ENCODE assay signal across 12 cellular contexts in the genomic region with DNA sequence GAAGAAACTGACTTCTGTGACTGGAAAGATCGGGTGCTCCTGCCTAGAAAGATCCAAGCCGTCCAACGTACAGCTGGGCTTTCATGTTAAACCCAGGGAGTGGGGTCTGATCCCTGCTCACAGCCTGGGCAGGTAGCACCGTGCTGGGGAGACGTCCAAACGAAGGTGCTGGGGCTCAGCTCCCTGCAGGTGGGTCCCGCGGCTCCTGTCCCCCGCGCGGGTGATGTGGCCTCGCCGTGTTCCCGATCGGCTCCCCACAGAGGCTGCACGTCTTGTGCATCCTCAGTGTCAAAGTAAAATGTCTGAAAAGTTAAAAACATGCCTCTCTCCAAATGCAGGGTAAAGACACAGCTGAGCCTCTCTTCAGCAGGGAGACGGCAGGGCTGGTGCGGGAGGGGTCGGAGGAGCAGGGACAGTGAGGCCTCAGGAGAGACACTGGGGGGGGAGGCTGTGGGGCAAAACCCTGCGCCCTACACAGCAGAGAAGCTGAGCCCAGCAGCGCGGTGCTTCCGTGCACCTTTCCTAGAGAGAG. TPM values are rescaled to one million over a fixed set of nuclear protein-coding genes. Genes with fewer than 3 reads are reported as not detected.
DNase-seq lines count a peak whose midpoint lies in the region; FAIRE-seq and TF ChIP-seq lines count a peak whose summit lies in the region.
"Had no signal": no experiment of that assay in that cellular context is flagged by ENCODE, and none has a peak within 500 bp of the region (broad histone marks: within the 10 kb centered on the region; RNA-seq: fewer than 3 reads in every experiment).

No MANE protein-coding gene starts in this region.

- no peak overlapping the region for H3K56ac ChIP-seq in H9 (ENCODE audit: insufficient read length, low read depth, low read length)

- H3K18ac ChIP-seq in H9 (ENCODE audit: insufficient read length, low read depth, low read length), result no peak overlapping the region

- no peak overlapping the region for H4K8ac ChIP-seq in H9 (replicated peaks; ENCODE audit: insufficient read length, low read depth, low read length)

- no peaks in the 10 kb centered on the region for H3K23me2 ChIP-seq in H9 (ENCODE audit: insufficient read length, low read depth, low read length, poor library complexity, severe bottlenecking)

- TF ChIP-seq CTCF in H9 (conservative IDR thresholded peaks at IDR 0.05), result no peak
- TF ChIP-seq CTCF in endothelial cell (IDR thresholded peaks at IDR 0.05; ENCODE audit: unreplicated experiment), result no peak

- no peaks in the 10 kb centered on the region; the same call in 1 of the 2 replicates for H3K4me1 ChIP-seq in H9 (ENCODE audit: insufficient read depth, low read length)
- peaks cover 0 to 4% of the 10 kb centered on the region in 2 donors for H3K4me1 ChIP-seq in mucosa of rectum (ENCODE audit: control insufficient read depth in 2 of 2, insufficient read depth in 2 of 2, low read length in 2 of 2)
- peaks cover 50% of the 10 kb centered on the region for H3K4me1 ChIP-seq in stomach smooth muscle (ENCODE audit: control insufficient read depth, insufficient read depth, low read length)

- peaks cover 37 to 41% of the 10 kb centered on the region in 2 experiments for H3K9me3 Mint-ChIP-seq in H9
- H3K9me3 Mint-ChIP-seq in endothelial cell (ENCODE audit: unreplicated experiment), result peaks cover 11% of the 10 kb centered on the region
- H3K9me3 Mint-ChIP-seq: CD4-positive, alpha-beta T cell had no signal

- H3K27ac Mint-ChIP-seq in H9, result no peak overlapping the region
- no peak overlapping the region for H3K27ac Mint-ChIP-seq in endothelial cell (ENCODE audit: unreplicated experiment)
- H3K27ac Mint-ChIP-seq: CD4-positive, alpha-beta T cell had no signal

- FAIRE-seq in GM19239 (lab: Jason Lieb, UNC), result no peak

- H3K27me3 Mint-ChIP-seq in H9 (ENCODE audit: low read depth) (peaks cover 13% of the 10 kb centered on the region), endothelial cell (ENCODE audit: unreplicated experiment) (peaks cover 14% of the 10 kb centered on the region)

- H3T11ph ChIP-seq in H9 (ENCODE audit: low read length), result no peak overlapping the region

- no peak overlapping the region for H2BK12ac ChIP-seq in H9 (ENCODE audit: insufficient read length, low read depth, low read length)

- H3K4me1 Mint-ChIP-seq in H9 (peaks cover 4 to 6% of the 10 kb centered on the region in 2 experiments; a peak in 3 of 4 replicates), endothelial cell (ENCODE audit: unreplicated experiment) (peaks cover 3% of the 10 kb centered on the region)

- H2BK5ac ChIP-seq in H9 (ENCODE audit: insufficient read length, low read length), result no peak overlapping the region

- H3K14ac ChIP-seq in H9 (ENCODE audit: insufficient read depth, low read length), result no peak overlapping the region

- H2BK120ac ChIP-seq in H9 (ENCODE audit: low read depth, low read length, poor library complexity, severe bottlenecking), result no peak overlapping the region

- H3K36me3 Mint-ChIP-seq in H9 (ENCODE audit: insufficient read depth in 1 of 3, low read depth in 3 of 3) (peaks cover 7 to 26% (median 18%) of the 10 kb centered on the region in 3 experiments; a peak in 6 of 7 replicates), endothelial cell (ENCODE audit: low read depth, unreplicated experiment) (peaks cover 23% of the 10 kb centered on the region)

- no peak overlapping the region for H4K91ac ChIP-seq in H9 (ENCODE audit: insufficient read length, low read depth, low read length)

- no peak overlapping the region for H3K23ac ChIP-seq in H9 (ENCODE audit: insufficient read length, low read depth, low read length)

- H3K27me3 ChIP-seq in H9 (ENCODE audit: insufficient read depth, low read length) (no peaks in the 10 kb centered on the region), mucosa of rectum (ENCODE audit: control insufficient read depth in 2 of 2, insufficient read depth in 2 of 2, low read length in 2 of 2) (no peaks in the 10 kb centered on the region), stomach smooth muscle (ENCODE audit: control insufficient read depth in 1 of 2, insufficient read depth in 2 of 2, low read length in 2 of 2) (no peaks in the 10 kb centered on the region)

- H3K4me3 Mint-ChIP-seq in H9, result no peak overlapping the region; a peak in 1 of 5 replicates
- no peak overlapping the region for H3K4me3 Mint-ChIP-seq in endothelial cell (ENCODE audit: unreplicated experiment)

- H3K4me2 ChIP-seq in H9 (ENCODE audit: insufficient read depth, insufficient read length, low read length), result no peak overlapping the region

- H4K5ac ChIP-seq in H9 (ENCODE audit: insufficient read length, low read depth, low read length), result no peak overlapping the region

- H3K4me3 ChIP-seq in mucosa of rectum (ENCODE audit: low read length in 2 of 2) (no peak overlapping the region), stomach smooth muscle (ENCODE audit: low read length in 2 of 2) (no peak overlapping the region)

- no peak overlapping the region for H2AFZ ChIP-seq in H9 (ENCODE audit: low read length)

- H4K20me1 ChIP-seq in H9 (ENCODE audit: control insufficient read depth, insufficient read depth, insufficient read length), result peaks cover 2% of the 10 kb centered on the region

- H3K79me1 ChIP-seq in H9 (ENCODE audit: insufficient read depth, low read depth, low read length, poor library complexity, severe bottlenecking), result no peaks in the 10 kb centered on the region

- H2BK20ac ChIP-seq in H9 (ENCODE audit: low read depth, low read length, poor library complexity, severe bottlenecking), result no peak overlapping the region

- DNase-seq in H9, result peak; percentile 15
- DNase-seq in NCI-H2081 treated with DMSO at 0.1 percent for 48 hours (lab: John Stamatoyannopoulos, UW), result no peak
- no peak for DNase-seq in NOMO-1 (lab: John Stamatoyannopoulos, UW; ENCODE audit: unreplicated experiment in 2 of 2)
- no peak for DNase-seq in endothelial cell (ENCODE audit: low spot score)
- no peak for DNase-seq in GM19239 (ENCODE audit: insufficient read length, low spot score)
- DNase-seq: CD4-positive, alpha-beta T cell; cerebellar nuclear complex; MV-4-11; NCI-H446 had no signal

- no peak overlapping the region for H2AK5ac ChIP-seq in H9 (ENCODE audit: insufficient read length, low read length)

- no CpG with 5 or more reads among the region's 23 CpGs for WGBS in H9 (ENCODE audit: extremely low coverage, insufficient read length, low lambda C conversion rate)
- 76 to 81% (median 80%) methylated on average over 23 of the region's 23 CpGs for WGBS in adipose tissue, 3 donors

- H3K9me3 ChIP-seq in H9 (ENCODE audit: control insufficient read depth, low read depth, low read length), result peaks cover 13% of the 10 kb centered on the region
- peaks cover 0 to under 1% of the 10 kb centered on the region in 2 donors for H3K9me3 ChIP-seq in mucosa of rectum (ENCODE audit: control insufficient read depth in 2 of 2, low read length in 2 of 2)
- H3K9me3 ChIP-seq in stomach smooth muscle (ENCODE audit: control insufficient read depth in 2 of 2, low read length in 2 of 2), result peaks cover 0 to 9% of the 10 kb centered on the region in 2 donors

- H3K9ac ChIP-seq in H9 (ENCODE audit: extremely low read depth, insufficient read length, low read length) (no peak overlapping the region), mucosa of rectum (ENCODE audit: low read depth in 1 of 2, low read length in 2 of 2) (no peak overlapping the region), stomach smooth muscle (ENCODE audit: low read length in 2 of 2) (peak overlapping the region; percentile 79 to 81)

- H3K4ac ChIP-seq in H9 (ENCODE audit: low read depth, low read length), result no peak overlapping the region

- H2BK15ac ChIP-seq in H9 (ENCODE audit: low read depth, low read length), result no peak overlapping the region

- H3K79me2 ChIP-seq in H9 (ENCODE audit: insufficient read depth, low read length), result no peaks in the 10 kb centered on the region

- H3K27ac ChIP-seq in H9 (ENCODE audit: insufficient read length, low read depth, low read length) (no peak overlapping the region), adipose tissue (ENCODE audit: low read depth, low read length) (peak overlapping the region; percentile 83), mucosa of rectum (ENCODE audit: low read depth in 2 of 2, low read length in 2 of 2) (peak overlapping the region; percentile 76 to 88), stomach smooth muscle (ENCODE audit: low read length) (peak overlapping the region; percentile 99)

- H3K36me3 ChIP-seq in mucosa of rectum (ENCODE audit: control insufficient read depth in 2 of 2, insufficient read depth in 2 of 2, low read length in 2 of 2) (no peaks in the 10 kb centered on the region), stomach smooth muscle (ENCODE audit: control insufficient read depth in 2 of 2, insufficient read depth in 2 of 2, low read length in 2 of 2) (no peaks in the 10 kb centered on the region)

RNA-seq across cellular contexts. Expression of a gene that starts 40.1 kb away (rescaled TPM):
- total RNA-seq in H9 (2021) (124 and 129 TPM in 2 replicates), endothelial cell (ENCODE audit: unreplicated experiment) (378 TPM)
- polyA plus RNA-seq in adipose tissue, result 100 to 1,000 TPM in 2 of 3 donors, 10 to 100 TPM in 1; 65.8 to 455 (median 431) TPM

Comparison
In these comparisons a context has a peak if more than half of its experiments do, and no peak if none do; other contexts are left out.
1. H3K9ac ChIP-seq: peak in stomach smooth muscle (2 of 2); none in H9 (single experiment) and mucosa of rectum (0 of 2).